Comparison of ENCODE assay signal across 28 cellular contexts in genomic region chr4:165992263-165992662, GRCh38.
"Had no signal": no experiment of that assay in that cellular context is flagged by ENCODE, and none has a peak within 500 bp of the region (broad histone marks: within the 10 kb centered on the region; RNA-seq: fewer than 3 reads in every experiment).

No MANE protein-coding gene starts in this region.

- H3K27me3 Mint-ChIP-seq: activated CD4-positive, alpha-beta memory T cell treated with anti-CD3 and anti-CD28 coated beads, Interleukin-2, amount 10 ng/mL, durations not matched to agents 7 days and 5 days; activated CD4-positive, alpha-beta T cell treated with anti-CD3 and anti-CD28 coated beads, Interleukin-2, amount 10 ng/mL, durations not matched to agents 24 days and 14 days; activated T-helper 17 cell treated with anti-CD3 and anti-CD28 coated beads, Interleukin-2, amount 50 U/mL, for 72 hours; naive thymus-derived CD8-positive, alpha-beta T cell; stimulated activated naive CD8-positive, alpha-beta T cell treated with anti-CD3 and anti-CD28 coated beads, Interleukin-15, Interleukin-2, amounts not matched to agents 100 ng/mL and 50 ng/mL, for 24 hours; type B pancreatic cell had no signal

- H3K4me3 Mint-ChIP-seq: activated CD4-positive, alpha-beta memory T cell treated with anti-CD3 and anti-CD28 coated beads, Interleukin-2, amount 10 ng/mL, durations not matched to agents 7 days and 5 days; activated CD4-positive, alpha-beta T cell treated with anti-CD3 and anti-CD28 coated beads, Interleukin-2, amount 10 ng/mL, durations not matched to agents 24 days and 14 days; activated T-cell treated with anti-CD3 and anti-CD28 coated beads, Interleukin-2, amount 50 U/mL, for 4 hours; activated T-helper 17 cell treated with anti-CD3 and anti-CD28 coated beads, Interleukin-2, amount 50 U/mL, for 72 hours; naive thymus-derived CD8-positive, alpha-beta T cell; neural progenitor cell; stimulated activated naive CD8-positive, alpha-beta T cell treated with anti-CD3 and anti-CD28 coated beads, Interleukin-15, Interleukin-2, amounts not matched to agents 100 ng/mL and 50 ng/mL, for 24 hours; type B pancreatic cell had no signal

- H3K27me3 ChIP-seq: breast epithelium, esophagus muscularis mucosa, neural progenitor cell, right atrium auricular region, uterus had no signal

- H3K27ac Mint-ChIP-seq: activated CD4-positive, alpha-beta memory T cell treated with anti-CD3 and anti-CD28 coated beads, Interleukin-2, amount 10 ng/mL, durations not matched to agents 7 days and 5 days; activated CD4-positive, alpha-beta T cell treated with anti-CD3 and anti-CD28 coated beads, Interleukin-2, amount 10 ng/mL, durations not matched to agents 24 days and 14 days; activated T-helper 17 cell treated with anti-CD3 and anti-CD28 coated beads, Interleukin-2, amount 50 U/mL, for 72 hours; naive thymus-derived CD8-positive, alpha-beta T cell; neural progenitor cell; stimulated activated naive CD8-positive, alpha-beta T cell treated with anti-CD3 and anti-CD28 coated beads, Interleukin-15, Interleukin-2, amounts not matched to agents 100 ng/mL and 50 ng/mL, for 24 hours; type B pancreatic cell had no signal

- FAIRE-seq: colon, keratinocyte had no signal

- H2AFZ ChIP-seq: neural progenitor cell had no signal

- H3K9me3 Mint-ChIP-seq: activated CD4-positive, alpha-beta memory T cell treated with anti-CD3 and anti-CD28 coated beads, Interleukin-2, amount 10 ng/mL, durations not matched to agents 7 days and 5 days; activated CD4-positive, alpha-beta T cell treated with anti-CD3 and anti-CD28 coated beads, Interleukin-2, amount 10 ng/mL, durations not matched to agents 24 days and 14 days; activated T-cell treated with anti-CD3 and anti-CD28 coated beads, Interleukin-2, amount 50 U/mL, for 4 hours; activated T-helper 17 cell treated with anti-CD3 and anti-CD28 coated beads, Interleukin-2, amount 50 U/mL, for 72 hours; naive thymus-derived CD8-positive, alpha-beta T cell; neural progenitor cell; stimulated activated naive CD8-positive, alpha-beta T cell treated with anti-CD3 and anti-CD28 coated beads, Interleukin-15, Interleukin-2, amounts not matched to agents 100 ng/mL and 50 ng/mL, for 24 hours; type B pancreatic cell had no signal

- H3K4me1 Mint-ChIP-seq: activated CD4-positive, alpha-beta memory T cell treated with anti-CD3 and anti-CD28 coated beads, Interleukin-2, amount 10 ng/mL, durations not matched to agents 7 days and 5 days; activated CD4-positive, alpha-beta T cell treated with anti-CD3 and anti-CD28 coated beads, Interleukin-2, amount 10 ng/mL, durations not matched to agents 24 days and 14 days; activated T-helper 17 cell treated with anti-CD3 and anti-CD28 coated beads, Interleukin-2, amount 50 U/mL, for 72 hours; naive thymus-derived CD8-positive, alpha-beta T cell; neural progenitor cell had no signal

- H3K4me3 ChIP-seq: breast epithelium, esophagus muscularis mucosa, neural progenitor cell, right atrium auricular region, thoracic aorta, uterus had no signal

- H3K36me3 ChIP-seq: esophagus muscularis mucosa, neural progenitor cell, right atrium auricular region, thoracic aorta, uterus had no signal

- H3K4me1 ChIP-seq: breast epithelium, esophagus muscularis mucosa, neural progenitor cell, right atrium auricular region, uterus had no signal

- H3K9ac ChIP-seq: neural progenitor cell had no signal

- H3K4me2 ChIP-seq: neural progenitor cell had no signal

- H3K36me3 Mint-ChIP-seq: naive thymus-derived CD8-positive, alpha-beta T cell; neural progenitor cell; type B pancreatic cell had no signal

- DNase-seq: activated CD4-positive, alpha-beta memory T cell treated with anti-CD3 and anti-CD28 coated beads, Interleukin-2, amount 10 ng/mL, durations not matched to agents 7 days and 5 days; activated CD4-positive, alpha-beta T cell treated with anti-CD3 and anti-CD28 coated beads, Interleukin-2, amount 10 ng/mL, durations not matched to agents 24 days and 14 days; activated CD4-positive, CD25-positive, alpha-beta regulatory T cell treated with anti-CD3 and anti-CD28 coated beads, Interleukin-2, amount 50 U/mL, for 72 hours; activated gamma-delta T cell treated with Interleukin-2 at 50 U/mL for 16 hours; activated naive CD4-positive, alpha-beta T cell treated with anti-CD3 and anti-CD28 coated beads, Interleukin-2, amount 50 U/mL, for 16 hours; activated T-cell treated with anti-CD3 and anti-CD28 coated beads, Interleukin-2, amount 50 U/mL, for 4 hours; amniotic stem cell; central memory CD4-positive, alpha-beta T cell; dermis blood vessel endothelial cell; effector CD4-positive, alpha-beta T cell; head of caudate nucleus; hippocampal formation; left colon; naive thymus-derived CD8-positive, alpha-beta T cell; occipital lobe; stimulated activated CD4-positive, alpha-beta T cell treated with anti-CD3 and anti-CD28 coated beads, Interleukin-4, amount 100 ng/mL, for 1 hour; T-helper 2 cell; uterus had no signal

- H3K27ac ChIP-seq: breast epithelium, esophagus muscularis mucosa, neural progenitor cell, right atrium auricular region, thoracic aorta, uterus had no signal

- H3K9me3 ChIP-seq: breast epithelium, esophagus muscularis mucosa, right atrium auricular region, thoracic aorta, uterus had no signal
